1 cellular context compared by ENCODE assay signal in the genomic region with DNA sequence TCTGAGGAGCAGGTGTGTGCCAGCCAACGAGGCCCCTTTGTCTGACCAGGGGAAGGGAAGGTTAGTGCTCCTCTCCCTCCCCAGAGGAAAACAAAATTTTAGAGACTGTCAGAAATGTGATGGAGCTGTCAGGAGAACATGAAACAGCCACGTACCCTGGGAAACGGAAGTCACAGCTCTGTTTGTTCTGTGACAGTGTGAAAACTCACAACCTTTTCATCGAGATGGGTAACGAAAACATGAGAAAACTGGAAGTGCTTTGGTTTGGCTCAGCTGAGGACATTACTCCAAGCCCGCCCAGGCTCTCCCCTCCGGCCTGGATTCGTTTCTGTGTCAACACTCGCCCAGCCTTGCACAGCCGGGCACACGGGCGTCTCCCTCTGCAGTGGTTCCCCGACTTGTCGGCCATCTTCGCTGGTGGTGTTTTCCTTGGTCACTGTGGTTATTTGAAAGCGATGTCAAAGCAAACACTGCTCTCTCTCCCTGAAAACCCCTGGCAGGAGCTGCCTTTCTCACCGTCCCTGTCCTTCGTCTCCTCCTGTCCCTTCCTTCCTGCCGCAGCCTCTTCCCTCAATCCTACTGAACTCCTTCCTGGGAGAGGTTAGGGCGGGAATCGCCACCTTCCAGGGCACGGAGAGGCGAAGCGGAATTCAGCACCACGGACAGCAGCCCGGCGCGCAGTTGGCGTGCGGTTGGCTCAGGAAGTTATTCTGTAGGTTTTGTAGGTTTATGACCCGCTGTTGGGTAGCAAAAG.
TF ChIP-seq lines count a peak whose summit lies in the region.

No MANE protein-coding gene starts in this region.

TF ChIP-seq in HepG2, 621 proteins besides CTCF, POLR2A, EP300 and RAD21 (continued from another document and continues in another):
- TF ChIP-seq, protein P1, sequence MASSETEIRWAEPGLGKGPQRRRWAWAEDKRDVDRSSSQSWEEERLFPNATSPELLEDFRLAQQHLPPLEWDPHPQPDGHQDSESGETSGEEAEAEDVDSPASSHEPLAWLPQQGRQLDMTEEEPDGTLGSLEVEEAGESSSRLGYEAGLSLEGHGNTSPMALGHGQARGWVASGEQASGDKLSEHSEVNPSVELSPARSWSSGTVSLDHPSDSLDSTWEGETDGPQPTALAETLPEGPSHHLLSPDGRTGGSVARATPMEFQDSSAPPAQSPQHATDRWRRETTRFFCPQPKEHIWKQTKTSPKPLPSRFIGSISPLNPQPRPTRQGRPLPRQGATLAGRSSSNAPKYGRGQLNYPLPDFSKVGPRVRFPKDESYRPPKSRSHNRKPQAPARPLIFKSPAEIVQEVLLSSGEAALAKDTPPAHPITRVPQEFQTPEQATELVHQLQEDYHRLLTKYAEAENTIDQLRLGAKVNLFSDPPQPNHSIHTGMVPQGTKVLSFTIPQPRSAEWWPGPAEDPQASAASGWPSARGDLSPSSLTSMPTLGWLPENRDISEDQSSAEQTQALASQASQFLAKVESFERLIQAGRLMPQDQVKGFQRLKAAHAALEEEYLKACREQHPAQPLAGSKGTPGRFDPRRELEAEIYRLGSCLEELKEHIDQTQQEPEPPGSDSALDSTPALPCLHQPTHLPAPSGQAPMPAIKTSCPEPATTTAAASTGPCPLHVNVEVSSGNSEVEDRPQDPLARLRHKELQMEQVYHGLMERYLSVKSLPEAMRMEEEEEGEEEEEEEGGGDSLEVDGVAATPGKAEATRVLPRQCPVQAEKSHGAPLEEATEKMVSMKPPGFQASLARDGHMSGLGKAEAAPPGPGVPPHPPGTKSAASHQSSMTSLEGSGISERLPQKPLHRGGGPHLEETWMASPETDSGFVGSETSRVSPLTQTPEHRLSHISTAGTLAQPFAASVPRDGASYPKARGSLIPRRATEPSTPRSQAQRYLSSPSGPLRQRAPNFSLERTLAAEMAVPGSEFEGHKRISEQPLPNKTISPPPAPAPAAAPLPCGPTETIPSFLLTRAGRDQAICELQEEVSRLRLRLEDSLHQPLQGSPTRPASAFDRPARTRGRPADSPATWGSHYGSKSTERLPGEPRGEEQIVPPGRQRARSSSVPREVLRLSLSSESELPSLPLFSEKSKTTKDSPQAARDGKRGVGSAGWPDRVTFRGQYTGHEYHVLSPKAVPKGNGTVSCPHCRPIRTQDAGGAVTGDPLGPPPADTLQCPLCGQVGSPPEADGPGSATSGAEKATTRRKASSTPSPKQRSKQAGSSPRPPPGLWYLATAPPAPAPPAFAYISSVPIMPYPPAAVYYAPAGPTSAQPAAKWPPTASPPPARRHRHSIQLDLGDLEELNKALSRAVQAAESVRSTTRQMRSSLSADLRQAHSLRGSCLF (CRISPR knock-in tag; IDR thresholded peaks at IDR 0.05; ENCODE audit: borderline replicate concordance) = peak; percentile 95
- TF ChIP-seq JUN (CRISPR knock-in tag; IDR thresholded peaks at IDR 0.05) (no peak), ZNF274 (CRISPR knock-in tag; IDR thresholded peaks at IDR 0.05) (0 out of 2 replicates have a peak, but pooled peaks have one; percentile 26), ZNF143 (CRISPR knock-in tag; IDR thresholded peaks at IDR 0.05) (no peak), ZKSCAN5 (CRISPR knock-in tag; IDR thresholded peaks at IDR 0.05) (no peak), MEIS1 (CRISPR knock-in tag; IDR thresholded peaks at IDR 0.05; ENCODE audit: borderline replicate concordance) (no peak), ZIK1 (CRISPR knock-in tag; IDR thresholded peaks at IDR 0.05; ENCODE audit: borderline replicate concordance, low read depth) (peak; percentile 64; the same call in 1 of the 2 replicates), ZC3H4 (CRISPR knock-in tag; IDR thresholded peaks at IDR 0.05; ENCODE audit: borderline replicate concordance) (no peak), ZNF296 (CRISPR knock-in tag; conservative IDR thresholded peaks at IDR 0.05) (0 out of 2 replicates have a peak, but pooled peaks have one; percentile 68), ZNF629 (CRISPR knock-in tag; conservative IDR thresholded peaks at IDR 0.05) (no peak), ZNF253 (CRISPR knock-in tag; IDR thresholded peaks at IDR 0.05; ENCODE audit: borderline replicate concordance) (no peak), ZNF75D (CRISPR knock-in tag; IDR thresholded peaks at IDR 0.05; ENCODE audit: borderline replicate concordance) (peak; percentile 57; the same call in 1 of the 2 replicates), ERF (CRISPR knock-in tag; IDR thresholded peaks at IDR 0.05) (peak; percentile 87), ZNF20 (CRISPR knock-in tag; IDR thresholded peaks at IDR 0.05) (no peak), ZNF703 (CRISPR knock-in tag; IDR thresholded peaks at IDR 0.05; ENCODE audit: borderline replicate concordance) (no peak), ZMYM3 (CRISPR knock-in tag; IDR thresholded peaks at IDR 0.05) (no peak), TOPORS (CRISPR knock-in tag; IDR thresholded peaks at IDR 0.05) (peak; percentile 26; the same call in 1 of the 2 replicates), NR2F2 (IDR thresholded peaks at IDR 0.05; ENCODE audit: borderline replicate concordance, low read depth) (no peak), SSRP1 (CRISPR knock-in tag; IDR thresholded peaks at IDR 0.05) (no peak), CCAR2 (optimal IDR thresholded peaks at IDR 0.05; ENCODE audit: low read depth, low read length) (no peak), ZNF768 (CRISPR knock-in tag; IDR thresholded peaks at IDR 0.05) (peak; percentile 76; the same call in 1 of the 2 replicates), GATA4 (IDR thresholded peaks at IDR 0.05; ENCODE audit: borderline replicate concordance, low read depth) (no peak), TCF7L2 (IDR thresholded peaks at IDR 0.05; ENCODE audit: low read depth, low read length) (no peak), ZNF589 (CRISPR knock-in tag; conservative IDR thresholded peaks at IDR 0.05) (peak; percentile 81; the same call in 1 of the 2 replicates), ZNF891 (CRISPR knock-in tag; IDR thresholded peaks at IDR 0.05) (peak; percentile 90), ZNF441 (CRISPR knock-in tag; IDR thresholded peaks at IDR 0.05; ENCODE audit: borderline replicate concordance) (peak; percentile 93), PTBP1 (IDR thresholded peaks at IDR 0.05; ENCODE audit: low read depth, low read length, poor library complexity, severe bottlenecking) (no peak), FOSL2 (CRISPR knock-in tag; IDR thresholded peaks at IDR 0.05) (peak; percentile 68), FOXK1 (CRISPR knock-in tag; IDR thresholded peaks at IDR 0.05; ENCODE audit: borderline replicate concordance, low read depth) (peak; percentile 68; the same call in 1 of the 2 replicates), NFKB2 (CRISPR knock-in tag; IDR thresholded peaks at IDR 0.05; ENCODE audit: borderline replicate concordance) (peak; percentile 98), ZNF614 (CRISPR knock-in tag; IDR thresholded peaks at IDR 0.05; ENCODE audit: borderline replicate concordance) (no peak), CENPT (CRISPR knock-in tag; IDR thresholded peaks at IDR 0.05; ENCODE audit: low read depth) (no peak), SALL1 (CRISPR knock-in tag; IDR thresholded peaks at IDR 0.05) (peak; percentile 97)
- TF ChIP-seq, protein P2, sequence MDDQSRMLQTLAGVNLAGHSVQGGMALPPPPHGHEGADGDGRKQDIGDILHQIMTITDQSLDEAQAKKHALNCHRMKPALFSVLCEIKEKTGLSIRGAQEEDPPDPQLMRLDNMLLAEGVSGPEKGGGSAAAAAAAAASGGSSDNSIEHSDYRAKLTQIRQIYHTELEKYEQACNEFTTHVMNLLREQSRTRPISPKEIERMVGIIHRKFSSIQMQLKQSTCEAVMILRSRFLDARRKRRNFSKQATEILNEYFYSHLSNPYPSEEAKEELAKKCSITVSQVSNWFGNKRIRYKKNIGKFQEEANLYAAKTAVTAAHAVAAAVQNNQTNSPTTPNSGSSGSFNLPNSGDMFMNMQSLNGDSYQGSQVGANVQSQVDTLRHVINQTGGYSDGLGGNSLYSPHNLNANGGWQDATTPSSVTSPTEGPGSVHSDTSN (CRISPR knock-in tag; IDR thresholded peaks at IDR 0.05; ENCODE audit: borderline replicate concordance) = peak; percentile 75; the same call in 1 of the 2 replicates
- TF ChIP-seq, protein P3, sequence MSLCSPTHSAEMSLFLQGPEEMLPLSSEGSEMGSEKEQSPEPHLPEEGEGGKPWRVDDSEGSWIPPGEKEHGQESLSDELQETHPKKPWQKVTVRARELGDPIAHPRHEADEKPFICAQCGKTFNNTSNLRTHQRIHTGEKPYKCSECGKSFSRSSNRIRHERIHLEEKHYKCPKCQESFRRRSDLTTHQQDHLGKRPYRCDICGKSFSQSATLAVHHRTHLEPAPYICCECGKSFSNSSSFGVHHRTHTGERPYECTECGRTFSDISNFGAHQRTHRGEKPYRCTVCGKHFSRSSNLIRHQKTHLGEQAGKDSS (CRISPR knock-in tag; IDR thresholded peaks at IDR 0.05; ENCODE audit: borderline replicate concordance, low read depth) = 0 out of 2 replicates have a peak, but pooled peaks have one; percentile 29
- TF ChIP-seq, protein P4, sequence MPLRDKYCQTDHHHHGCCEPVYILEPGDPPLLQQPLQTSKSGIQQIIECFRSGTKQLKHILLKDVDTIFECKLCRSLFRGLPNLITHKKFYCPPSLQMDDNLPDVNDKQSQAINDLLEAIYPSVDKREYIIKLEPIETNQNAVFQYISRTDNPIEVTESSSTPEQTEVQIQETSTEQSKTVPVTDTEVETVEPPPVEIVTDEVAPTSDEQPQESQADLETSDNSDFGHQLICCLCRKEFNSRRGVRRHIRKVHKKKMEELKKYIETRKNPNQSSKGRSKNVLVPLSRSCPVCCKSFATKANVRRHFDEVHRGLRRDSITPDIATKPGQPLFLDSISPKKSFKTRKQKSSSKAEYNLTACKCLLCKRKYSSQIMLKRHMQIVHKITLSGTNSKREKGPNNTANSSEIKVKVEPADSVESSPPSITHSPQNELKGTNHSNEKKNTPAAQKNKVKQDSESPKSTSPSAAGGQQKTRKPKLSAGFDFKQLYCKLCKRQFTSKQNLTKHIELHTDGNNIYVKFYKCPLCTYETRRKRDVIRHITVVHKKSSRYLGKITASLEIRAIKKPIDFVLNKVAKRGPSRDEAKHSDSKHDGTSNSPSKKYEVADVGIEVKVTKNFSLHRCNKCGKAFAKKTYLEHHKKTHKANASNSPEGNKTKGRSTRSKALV (CRISPR knock-in tag; IDR thresholded peaks at IDR 0.05) = peak; percentile 82
- TF ChIP-seq, protein P5, sequence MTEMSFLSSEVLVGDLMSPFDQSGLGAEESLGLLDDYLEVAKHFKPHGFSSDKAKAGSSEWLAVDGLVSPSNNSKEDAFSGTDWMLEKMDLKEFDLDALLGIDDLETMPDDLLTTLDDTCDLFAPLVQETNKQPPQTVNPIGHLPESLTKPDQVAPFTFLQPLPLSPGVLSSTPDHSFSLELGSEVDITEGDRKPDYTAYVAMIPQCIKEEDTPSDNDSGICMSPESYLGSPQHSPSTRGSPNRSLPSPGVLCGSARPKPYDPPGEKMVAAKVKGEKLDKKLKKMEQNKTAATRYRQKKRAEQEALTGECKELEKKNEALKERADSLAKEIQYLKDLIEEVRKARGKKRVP (CRISPR knock-in tag; IDR thresholded peaks at IDR 0.05) = peak in 1 of 2 experiments; percentile 57; a peak in 1 of 4 replicates
- TF ChIP-seq, protein P6, sequence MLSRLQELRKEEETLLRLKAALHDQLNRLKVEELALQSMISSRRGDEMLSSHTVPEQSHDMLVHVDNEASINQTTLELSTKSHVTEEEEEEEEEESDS (CRISPR knock-in tag; IDR thresholded peaks at IDR 0.05; ENCODE audit: borderline replicate concordance) = 0 out of 2 replicates have a peak, but pooled peaks have one; percentile 43
- TF ChIP-seq, protein P7, sequence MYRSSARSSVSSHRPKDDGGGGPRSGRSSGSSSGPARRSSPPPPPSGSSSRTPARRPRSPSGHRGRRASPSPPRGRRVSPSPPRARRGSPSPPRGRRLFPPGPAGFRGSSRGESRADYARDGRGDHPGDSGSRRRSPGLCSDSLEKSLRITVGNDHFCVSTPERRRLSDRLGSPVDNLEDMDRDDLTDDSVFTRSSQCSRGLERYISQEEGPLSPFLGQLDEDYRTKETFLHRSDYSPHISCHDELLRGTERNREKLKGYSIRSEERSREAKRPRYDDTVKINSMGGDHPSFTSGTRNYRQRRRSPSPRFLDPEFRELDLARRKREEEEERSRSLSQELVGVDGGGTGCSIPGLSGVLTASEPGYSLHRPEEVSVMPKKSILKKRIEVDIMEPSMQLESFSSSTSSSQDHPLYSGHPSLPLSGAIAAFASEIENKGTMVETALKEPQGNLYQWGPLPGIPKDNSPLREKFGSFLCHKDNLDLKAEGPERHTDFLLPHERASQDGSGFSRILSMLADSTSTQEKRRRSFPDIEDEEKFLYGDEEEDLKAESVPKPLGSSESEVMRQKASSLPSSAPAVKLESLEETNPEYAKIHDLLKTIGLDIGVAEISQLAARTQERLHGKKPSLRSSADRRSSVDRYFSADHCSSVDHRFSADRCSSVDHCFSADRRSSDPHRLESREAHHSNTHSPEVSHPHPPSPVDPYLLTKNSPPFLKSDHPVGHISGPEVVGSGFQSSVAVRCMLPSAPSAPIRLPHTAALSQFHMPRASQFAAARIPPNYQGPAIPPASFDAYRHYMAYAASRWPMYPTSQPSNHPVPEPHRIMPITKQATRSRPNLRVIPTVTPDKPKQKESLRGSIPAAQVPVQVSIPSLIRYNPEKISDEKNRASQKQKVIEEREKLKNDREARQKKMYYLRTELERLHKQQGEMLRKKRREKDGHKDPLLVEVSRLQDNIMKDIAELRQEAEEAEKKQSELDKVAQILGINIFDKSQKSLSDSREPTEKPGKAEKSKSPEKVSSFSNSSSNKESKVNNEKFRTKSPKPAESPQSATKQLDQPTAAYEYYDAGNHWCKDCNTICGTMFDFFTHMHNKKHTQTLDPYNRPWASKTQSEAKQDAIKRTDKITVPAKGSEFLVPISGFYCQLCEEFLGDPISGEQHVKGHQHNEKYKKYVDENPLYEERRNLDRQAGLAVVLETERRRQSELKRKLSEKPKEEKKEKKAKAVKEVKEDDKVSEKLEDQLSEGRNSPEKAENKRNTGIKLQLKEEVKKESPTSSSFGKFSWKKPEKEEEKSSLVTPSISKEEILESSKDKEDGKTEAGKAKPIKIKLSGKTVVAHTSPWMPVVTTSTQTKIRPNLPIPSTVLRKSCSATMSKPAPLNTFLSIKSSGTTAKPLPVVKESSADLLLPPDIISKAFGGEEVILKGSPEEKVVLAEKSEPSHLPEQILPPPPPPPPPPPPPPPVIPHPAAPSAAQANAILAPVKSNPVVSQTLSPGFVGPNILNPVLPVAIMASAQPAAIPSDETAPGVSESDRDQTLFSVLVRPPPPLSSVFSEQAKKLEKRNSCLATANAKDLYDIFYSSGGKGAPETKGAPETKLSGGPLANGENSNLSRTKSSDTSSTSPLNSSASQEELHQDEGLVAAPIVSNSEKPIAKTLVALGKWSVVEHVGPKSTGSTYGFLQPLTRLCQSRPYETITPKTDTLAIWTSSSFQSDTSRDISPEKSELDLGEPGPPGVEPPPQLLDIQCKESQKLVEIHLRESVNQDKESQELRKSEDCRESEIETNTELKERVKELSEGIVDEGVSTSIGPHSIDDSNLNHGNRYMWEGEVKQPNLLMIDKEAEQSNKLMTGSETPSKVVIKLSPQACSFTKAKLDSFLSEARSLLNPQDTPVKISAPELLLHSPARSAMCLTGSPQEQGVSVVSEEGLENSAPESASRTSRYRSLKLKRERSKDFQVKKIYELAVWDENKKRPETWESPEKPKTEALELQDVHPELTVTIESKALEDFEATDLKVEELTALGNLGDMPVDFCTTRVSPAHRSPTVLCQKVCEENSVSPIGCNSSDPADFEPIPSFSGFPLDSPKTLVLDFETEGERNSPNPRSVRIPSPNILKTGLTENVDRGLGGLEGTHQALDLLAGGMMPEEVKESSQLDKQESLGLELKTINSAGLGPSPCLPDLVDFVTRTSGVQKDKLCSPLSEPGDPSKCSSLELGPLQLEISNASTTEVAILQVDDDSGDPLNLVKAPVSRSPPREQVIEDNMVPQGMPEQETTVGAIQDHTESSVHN (CRISPR knock-in tag; IDR thresholded peaks at IDR 0.05) = no peak
- TF ChIP-seq, protein P8, sequence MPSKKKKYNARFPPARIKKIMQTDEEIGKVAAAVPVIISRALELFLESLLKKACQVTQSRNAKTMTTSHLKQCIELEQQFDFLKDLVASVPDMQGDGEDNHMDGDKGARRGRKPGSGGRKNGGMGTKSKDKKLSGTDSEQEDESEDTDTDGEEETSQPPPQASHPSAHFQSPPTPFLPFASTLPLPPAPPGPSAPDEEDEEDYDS (CRISPR knock-in tag; IDR thresholded peaks at IDR 0.05) = peak; percentile 54
